Comparison of ENCODE assay signal across 9 cellular contexts in genomic region chr4:69760455-69760854, GRCh38. TPM values are rescaled to one million over a fixed set of nuclear protein-coding genes. Genes with fewer than 3 reads are reported as not detected.
DNase-seq lines count a peak whose midpoint lies in the region; ATAC-seq, FAIRE-seq and TF ChIP-seq lines count a peak whose summit lies in the region.
"Had no signal": no experiment of that assay in that cellular context is flagged by ENCODE, and none has a peak within 500 bp of the region (broad histone marks: within the 10 kb centered on the region; RNA-seq: fewer than 3 reads in every experiment).

Gene SULT1B1, minus strand, starts transcription at chr4:69760620. Its CDS starts 5,403 bp downstream, at chr4:69755217.

- TF ChIP-seq POLR2A in endothelial cell of umbilical vein (IDR thresholded peaks at IDR 0.05; ENCODE audit: low read depth, low read length) = no peak

- H3K23me2 ChIP-seq in H9 (ENCODE audit: insufficient read length, low read depth, low read length, poor library complexity, severe bottlenecking) = no peaks in the 10 kb centered on the region

- POLR2A ChIA-PET in endothelial cell of umbilical vein (lab: Charles Lee) = interaction anchor here (0.9 to 1.2 kb wide), 4 partner anchors 13 to 53 kb away, joined by 3 to 5 read pairs (median 4); no protein-coding TSS in a partner anchor

- H2AFZ ChIP-seq in endothelial cell of umbilical vein (ENCODE audit: low read depth, low read length) (peak within 1 kb of the TSS; percentile 84), H9 (ENCODE audit: low read length) (no peak within 1 kb of the TSS), trophoblast cell (ENCODE audit: insufficient read depth, low read length, poor library complexity) (no peak within 1 kb of the TSS)

- H3K9ac ChIP-seq in endothelial cell of umbilical vein (replicated peaks; ENCODE audit: extremely low read depth, insufficient read depth, low read length) (peak within 1 kb of the TSS; percentile 91), H9 (ENCODE audit: extremely low read depth, insufficient read length, low read length) (no peak within 1 kb of the TSS), trophoblast cell (ENCODE audit: low read length) (no peak within 1 kb of the TSS)

- peaks cover 5% of the 10 kb centered on the region for H3K79me2 ChIP-seq in endothelial cell of umbilical vein (ENCODE audit: control insufficient read depth, insufficient read depth, low read length)
- no peaks in the 10 kb centered on the region for H3K79me2 ChIP-seq in H9 (ENCODE audit: insufficient read depth, low read length)
- no peaks in the 10 kb centered on the region for H3K79me2 ChIP-seq in trophoblast cell (ENCODE audit: control insufficient read depth, insufficient read depth, low read length, poor library complexity)

- H3K18ac ChIP-seq in H9 (ENCODE audit: insufficient read length, low read depth, low read length) (no peak within 1 kb of the TSS), trophoblast cell (ENCODE audit: low read length) (no peak within 1 kb of the TSS)

- H3K4me2 ChIP-seq in endothelial cell of umbilical vein (ENCODE audit: insufficient read depth, low read length) (peak within 1 kb of the TSS; percentile 98), H9 (ENCODE audit: insufficient read depth, insufficient read length, low read length) (no peak within 1 kb of the TSS), trophoblast cell (ENCODE audit: low read length) (no peak within 1 kb of the TSS)

- H3K4me3 ChIP-seq in endothelial cell of umbilical vein (replicated peaks in 1 of 3; ENCODE audit: insufficient read depth in 1 of 3, low read depth in 1 of 3, low read length in 3 of 3) = peak within 1 kb of the TSS; percentile 21 to 79 (median 27)
- H3K4me3 ChIP-seq in trophoblast cell (ENCODE audit: low read depth, low read length) = no peak within 1 kb of the TSS

- peak; percentile 20 for DNase-seq in HT-29 (ENCODE audit: low spot score)
- DNase-seq in activated CD4-positive, alpha-beta T cell treated with anti-CD3 and anti-CD28 coated beads for 48 hours = peak; percentile 39
- peak; percentile 89 for DNase-seq in endothelial cell of umbilical vein (ENCODE audit: low read depth, low spot score)
- DNase-seq in sciatic nerve (ENCODE audit: low spot score) = no peak
- no peak for DNase-seq in H9
- DNase-seq in RCC 7860 (ENCODE audit: low spot score) = no peak
- DNase-seq in NCI-H446 treated with DMSO at 0.1 percent for 48 hours (lab: John Stamatoyannopoulos, UW) = no peak
- DNase-seq in trophoblast cell = no peak

- no peak within 1 kb of the TSS; a peak in 1 of 5 replicates for H3K4me3 Mint-ChIP-seq in H9

- H3K56ac ChIP-seq in H9 (ENCODE audit: insufficient read length, low read depth, low read length) = no peak within 1 kb of the TSS

- intact Hi-C loops in endothelial cell of umbilical vein (cut with micrococcal nuclease) (loop anchor here (1.0 to 2.0 kb wide), 3 partner anchors 40 to 72 kb away; no protein-coding TSS in a partner anchor), sciatic nerve (cut with DNase I) (no loop called here)

- H3K27me3 Mint-ChIP-seq in H9 (ENCODE audit: low read depth) = no peaks in the 10 kb centered on the region

- H3K9me3 ChIP-seq in endothelial cell of umbilical vein (replicated peaks; ENCODE audit: control insufficient read depth, insufficient read depth, low read length) (no peaks in the 10 kb centered on the region), H9 (ENCODE audit: control insufficient read depth, low read depth, low read length) (no peaks in the 10 kb centered on the region), trophoblast cell (ENCODE audit: insufficient read depth, low read depth, low read length) (no peaks in the 10 kb centered on the region)

- H4K8ac ChIP-seq in H9 (replicated peaks; ENCODE audit: insufficient read length, low read depth, low read length) (no peak within 1 kb of the TSS), trophoblast cell (ENCODE audit: low read depth, low read length) (no peak within 1 kb of the TSS)

- no peak within 1 kb of the TSS; a peak in 1 of 7 replicates for H3K27ac Mint-ChIP-seq in H9

- H3K27ac ChIP-seq in endothelial cell of umbilical vein (ENCODE audit: insufficient read depth, low read depth, low read length) (peak within 1 kb of the TSS; percentile 95), H9 (ENCODE audit: insufficient read length, low read depth, low read length) (no peak within 1 kb of the TSS), trophoblast cell (ENCODE audit: low read depth, low read length) (no peak within 1 kb of the TSS)
- H3K27ac ChIP-seq: VCaP had no signal

- H2AK5ac ChIP-seq in H9 (ENCODE audit: insufficient read length, low read length) (no peak within 1 kb of the TSS), trophoblast cell (ENCODE audit: low read length) (no peak within 1 kb of the TSS)

- no peaks in the 10 kb centered on the region for H3K4me1 Mint-ChIP-seq in H9

- H3K27me3 ChIP-seq in endothelial cell of umbilical vein (ENCODE audit: control insufficient read depth in 2 of 2, insufficient read depth in 2 of 2, low read length in 2 of 2) (no peaks in the 10 kb centered on the region), H9 (ENCODE audit: insufficient read depth, low read length) (no peaks in the 10 kb centered on the region), trophoblast cell (ENCODE audit: insufficient read depth, low read length) (no peaks in the 10 kb centered on the region)

- FAIRE-seq in endothelial cell of umbilical vein (lab: Jason Lieb, UNC) (peak; percentile 69), RCC 7860 (lab: Jason Lieb, UNC) (no peak)

- H2BK20ac ChIP-seq in H9 (ENCODE audit: low read depth, low read length, poor library complexity, severe bottlenecking) = no peak within 1 kb of the TSS

- no peak within 1 kb of the TSS for H2BK12ac ChIP-seq in H9 (ENCODE audit: insufficient read length, low read depth, low read length)
- no peak within 1 kb of the TSS for H2BK12ac ChIP-seq in trophoblast cell (ENCODE audit: low read length)

- peaks cover 0 to 4% (median 2%) of the 10 kb centered on the region in 3 experiments; a peak in 3 of 7 replicates for H3K36me3 Mint-ChIP-seq in H9 (ENCODE audit: insufficient read depth in 1 of 3, low read depth in 3 of 3)

- H3K36me3 ChIP-seq in endothelial cell of umbilical vein (ENCODE audit: control insufficient read depth in 2 of 2, extremely low read depth in 1 of 2, insufficient read depth in 2 of 2, low read length in 2 of 2) (no peaks in the 10 kb centered on the region), trophoblast cell (ENCODE audit: control insufficient read depth in 1 of 2, insufficient read depth in 2 of 2, low read length in 2 of 2) (no peaks in the 10 kb centered on the region)

- H4K12ac ChIP-seq in trophoblast cell (ENCODE audit: low read depth, low read length) = no peak within 1 kb of the TSS

- CTCF ChIA-PET in endothelial cell of umbilical vein (lab: Charles Lee) = interaction anchor here (0.7 to 1.9 kb wide), 7 partner anchors 12 to 121 kb away, joined by 3 to 16 read pairs (median 4); no protein-coding TSS in a partner anchor

- no TSS peak for BruUV-seq in endothelial cell of umbilical vein (replicated peaks; lab: Mats Ljungman, UMichigan)

- peak; percentile 71 for ATAC-seq in sciatic nerve

- dilution Hi-C loops in endothelial cell of umbilical vein (cut with MboI; ENCODE audit: extremely low pct_ligation_motif_present, low sequenced_read_pairs) = no loop called here

- H2BK5ac ChIP-seq in H9 (ENCODE audit: insufficient read length, low read length) = no peak within 1 kb of the TSS
- no peak within 1 kb of the TSS for H2BK5ac ChIP-seq in trophoblast cell (ENCODE audit: low read depth, low read length, poor library complexity)

- TF ChIP-seq CTCF in endothelial cell of umbilical vein (IDR thresholded peaks at IDR 0.05; ENCODE audit: extremely low read depth in 1 of 2, insufficient read depth in 1 of 2, low read depth in 1 of 2, low read length in 2 of 2) (no peak), H9 (conservative IDR thresholded peaks at IDR 0.05) (no peak)

- no peaks in the 10 kb centered on the region for H3K9me1 ChIP-seq in endothelial cell of umbilical vein (replicated peaks; ENCODE audit: control insufficient read depth, extremely low read depth, insufficient read depth, low read length)

- H3K14ac ChIP-seq in H9 (ENCODE audit: insufficient read depth, low read length) = no peak within 1 kb of the TSS
- H3K14ac ChIP-seq in trophoblast cell (ENCODE audit: low read length) = no peak within 1 kb of the TSS

- H4K5ac ChIP-seq in H9 (ENCODE audit: insufficient read length, low read depth, low read length) = no peak within 1 kb of the TSS

- H2BK15ac ChIP-seq in H9 (ENCODE audit: low read depth, low read length) = no peak within 1 kb of the TSS

- H3K23ac ChIP-seq in H9 (ENCODE audit: insufficient read length, low read depth, low read length) (no peak within 1 kb of the TSS), trophoblast cell (ENCODE audit: low read length) (no peak within 1 kb of the TSS)

- H4K91ac ChIP-seq in H9 (ENCODE audit: insufficient read length, low read depth, low read length) (no peak within 1 kb of the TSS), trophoblast cell (ENCODE audit: low read depth, low read length) (no peak within 1 kb of the TSS)

- H3K4ac ChIP-seq in H9 (ENCODE audit: low read depth, low read length) (no peak within 1 kb of the TSS), trophoblast cell (ENCODE audit: low read depth, low read length) (no peak within 1 kb of the TSS)

- H4K20me1 ChIP-seq in endothelial cell of umbilical vein (replicated peaks; ENCODE audit: control insufficient read depth, extremely low read depth, insufficient read depth, low read length) (no peaks in the 10 kb centered on the region), H9 (ENCODE audit: control insufficient read depth, insufficient read depth, insufficient read length) (no peaks in the 10 kb centered on the region)

- no CpG with 5 or more reads among the region's 2 CpGs for WGBS in H9 (ENCODE audit: extremely low coverage, insufficient read length, low lambda C conversion rate)
- WGBS in trophoblast cell (ENCODE audit: extremely low coverage, insufficient coverage, insufficient read length) = no CpG with 5 or more reads among the region's 2 CpGs

- H3T11ph ChIP-seq in H9 (ENCODE audit: low read length) = no peak within 1 kb of the TSS

- H3K79me1 ChIP-seq in H9 (ENCODE audit: insufficient read depth, low read depth, low read length, poor library complexity, severe bottlenecking) (no peaks in the 10 kb centered on the region), trophoblast cell (ENCODE audit: low read length) (no peaks in the 10 kb centered on the region)

- H2BK120ac ChIP-seq in H9 (ENCODE audit: low read depth, low read length, poor library complexity, severe bottlenecking) = no peak within 1 kb of the TSS
- no peak within 1 kb of the TSS for H2BK120ac ChIP-seq in trophoblast cell (ENCODE audit: insufficient read depth, low read length, poor library complexity)

- peaks cover 4 to 9% of the 10 kb centered on the region in 2 experiments; a peak in 4 of 5 replicates for H3K9me3 Mint-ChIP-seq in H9

- peaks cover 69% of the 10 kb centered on the region for H3K4me1 ChIP-seq in endothelial cell of umbilical vein (ENCODE audit: control insufficient read depth, extremely low read depth, insufficient read depth, low read length)
- no peaks in the 10 kb centered on the region for H3K4me1 ChIP-seq in H9 (ENCODE audit: insufficient read depth, low read length)
- no peaks in the 10 kb centered on the region for H3K4me1 ChIP-seq in trophoblast cell (ENCODE audit: control insufficient read depth in 1 of 2, insufficient read depth in 2 of 2, low read length in 2 of 2)

RNA-seq across cellular contexts. Expression of gene SULT1B1, which starts in this region (rescaled TPM):
- total RNA-seq in HT-29 (2014; rRNA removed; shearing (Covaris generic)) = not detected in 2 replicates
- total RNA-seq in endothelial cell of umbilical vein (59.5 and 68.2 TPM in 2 replicates), sciatic nerve (1.3 TPM), H9 (2021) (not detected in 2 replicates)
- polyA plus RNA-seq in endothelial cell of umbilical vein = 35.2 and 45.0 TPM in 2 replicates
- polyA plus RNA-seq in endothelial cell of umbilical vein (2011; cell fraction: cytosol; rRNA removed) = 43.0 and 43.7 TPM in 2 replicates
- polyA plus RNA-seq in endothelial cell of umbilical vein (2011; cell fraction: nucleus; rRNA removed) = 57.8 and 83.9 TPM in 2 replicates
- polyA plus RNA-seq in endothelial cell of umbilical vein (2012) = 47.7 and 50.6 TPM in 2 replicates
- polyA minus RNA-seq in endothelial cell of umbilical vein = 88.4 and 99.5 TPM in 2 replicates
- polyA minus RNA-seq in endothelial cell of umbilical vein (2011; cell fraction: cytosol; rRNA and poly(A)+ RNA removed) = not detected
- 47.8 and 83.8 TPM in 2 replicates for polyA minus RNA-seq in endothelial cell of umbilical vein (2011; cell fraction: nucleus; rRNA and poly(A)+ RNA removed)
- 0.01 and 0.03 TPM in 2 replicates for polyA plus RNA-seq in trophoblast cell (2013)

Comparison
In these comparisons a context has a peak if more than half of its experiments do, and no peak if none do; other contexts are left out.
1. RNA of gene SULT1B1 (total RNA-seq): 59.5 to 68.2 TPM in endothelial cell of umbilical vein; 1.3 TPM in sciatic nerve (single experiment), not detected in H9 and not detected in HT-29; every median in the first group is over 10 times any median in the second.
2. Peak in DNase-seq in HT-29; RNA of the gene not detected or under 1 TPM.
3. DNase-seq: peak in activated CD4-positive, alpha-beta T cell treated with anti-CD3 and anti-CD28 coated beads for 48 hours (single experiment) and endothelial cell of umbilical vein (single experiment); none in sciatic nerve (single experiment), H9 (single experiment), RCC 7860 (single experiment), NCI-H446 treated with DMSO at 0.1 percent for 48 hours (single experiment) and trophoblast cell (0 of 2).